In genomic region chr18:59265246-59266018, GRCh38 we compare ENCODE assay signal across 8 cellular contexts. TPM values are rescaled to one million over a fixed set of nuclear protein-coding genes. Genes with fewer than 3 reads are reported as not detected.
DNase-seq lines count a peak whose midpoint lies in the region; ATAC-seq and TF ChIP-seq lines count a peak whose summit lies in the region.

No MANE protein-coding gene starts in this region.

- no peak overlapping the region for H3K9ac ChIP-seq in HUES6 (ENCODE audit: low read length)

- peak; percentile 49 for DNase-seq in activated CD4-positive, alpha-beta T cell treated with anti-CD3 and anti-CD28 coated beads, Interleukin-2, amount 10 ng/mL, durations not matched to agents 7 days and 5 days
- no peak for DNase-seq in activated CD4-positive, alpha-beta T cell treated with anti-CD3 and anti-CD28 coated beads for 1 hour
- no peak for DNase-seq in naive thymus-derived CD4-positive, alpha-beta T cell
- DNase-seq in LoVo (ENCODE audit: low spot score): no peak

- intact Hi-C loops in naive thymus-derived CD4-positive, alpha-beta T cell (cut with micrococcal nuclease): loop anchor here in 1 of 2 donors (2.0 to 5.0 kb wide), 3 partner anchors 17 to 127 kb away; partner anchors contain the start of genes LMAN1 and SEC11C

- CTCF ChIA-PET in activated CD4-positive, alpha-beta T cell treated with anti-CD3 and anti-CD28 coated beads, Interleukin-2, amount 10 ng/mL, durations not matched to agents 7 days and 5 days (lab: Charles Lee): interaction anchor here (3.0 kb wide), 1 partner anchor 11 kb away, joined by 11 read pairs; no protein-coding TSS in a partner anchor
- CTCF ChIA-PET in naive thymus-derived CD4-positive, alpha-beta T cell (lab: Charles Lee): no interaction called here

- POLR2A ChIA-PET in activated CD4-positive, alpha-beta T cell treated with anti-CD3 and anti-CD28 coated beads, Interleukin-2, amount 10 ng/mL, durations not matched to agents 7 days and 5 days (lab: Charles Lee): no interaction called here
- POLR2A ChIA-PET in naive thymus-derived CD4-positive, alpha-beta T cell (lab: Charles Lee): no interaction called here

- H3K4me1 ChIP-seq in HUES6 (ENCODE audit: control insufficient read depth, insufficient read depth, low read length): peaks cover 23% of the 10 kb centered on the region
- H3K4me1 ChIP-seq in naive thymus-derived CD4-positive, alpha-beta T cell (ENCODE audit: control insufficient read depth in 2 of 2, insufficient read depth in 2 of 2, low read length in 2 of 2): no peaks in the 10 kb centered on the region

- no peak overlapping the region for H3K27ac ChIP-seq in HUES6 (ENCODE audit: low read depth, low read length)
- H3K27ac ChIP-seq in naive thymus-derived CD4-positive, alpha-beta T cell (ENCODE audit: low read depth, low read length): no peak overlapping the region

- no peaks in the 10 kb centered on the region for H3K9me3 ChIP-seq in HUES6 (ENCODE audit: control insufficient read depth, insufficient read depth, low read depth, low read length)
- H3K9me3 ChIP-seq in naive thymus-derived CD4-positive, alpha-beta T cell (ENCODE audit: control insufficient read depth in 2 of 3, low read length in 3 of 3): no peaks in the 10 kb centered on the region

- H3K4me3 Mint-ChIP-seq in activated CD4-positive, alpha-beta T cell treated with anti-CD3 and anti-CD28 coated beads, Interleukin-2, amount 10 ng/mL, durations not matched to agents 7 days and 5 days: peak overlapping the region; percentile 62
- peak overlapping the region; percentile 65 for H3K4me3 Mint-ChIP-seq in activated naive CD8-positive, alpha-beta T cell
- H3K4me3 Mint-ChIP-seq in naive thymus-derived CD4-positive, alpha-beta T cell: peak overlapping the region in 9 of 10 donors; percentile 29 to 71 (median 51)

- peaks cover 29% of the 10 kb centered on the region for H3K4me1 Mint-ChIP-seq in activated CD4-positive, alpha-beta T cell treated with anti-CD3 and anti-CD28 coated beads, Interleukin-2, amount 10 ng/mL, durations not matched to agents 7 days and 5 days
- peaks cover 28% of the 10 kb centered on the region for H3K4me1 Mint-ChIP-seq in activated naive CD8-positive, alpha-beta T cell (ENCODE audit: low read depth)
- peaks cover 9 to 41% (median 20%) of the 10 kb centered on the region in 7 donors for H3K4me1 Mint-ChIP-seq in naive thymus-derived CD4-positive, alpha-beta T cell

- H3K27ac Mint-ChIP-seq in activated CD4-positive, alpha-beta T cell treated with anti-CD3 and anti-CD28 coated beads, Interleukin-2, amount 10 ng/mL, durations not matched to agents 7 days and 5 days: no peak overlapping the region
- H3K27ac Mint-ChIP-seq in activated naive CD8-positive, alpha-beta T cell: no peak overlapping the region
- H3K27ac Mint-ChIP-seq in naive thymus-derived CD4-positive, alpha-beta T cell: no peak overlapping the region

- H3K27me3 ChIP-seq in HUES6 (ENCODE audit: control insufficient read depth, insufficient read depth, low read length): peaks cover 81% of the 10 kb centered on the region
- peaks cover 0 to 1% of the 10 kb centered on the region in 2 donors for H3K27me3 ChIP-seq in naive thymus-derived CD4-positive, alpha-beta T cell (ENCODE audit: control insufficient read depth in 2 of 2, insufficient read depth in 2 of 2, low read length in 2 of 2)

- TF ChIP-seq POLR2A in GM18505 (IDR thresholded peaks at IDR 0.05; ENCODE audit: borderline replicate concordance, extremely low read depth, insufficient read depth, insufficient read length): no peak

- no peaks in the 10 kb centered on the region for H3K36me3 Mint-ChIP-seq in activated CD4-positive, alpha-beta T cell treated with anti-CD3 and anti-CD28 coated beads, Interleukin-2, amount 10 ng/mL, durations not matched to agents 7 days and 5 days (ENCODE audit: low read depth)
- no peaks in the 10 kb centered on the region for H3K36me3 Mint-ChIP-seq in activated naive CD8-positive, alpha-beta T cell
- no peaks in the 10 kb centered on the region for H3K36me3 Mint-ChIP-seq in naive thymus-derived CD4-positive, alpha-beta T cell

- peak; percentile 36 for ATAC-seq in naive thymus-derived CD4-positive, alpha-beta T cell
- ATAC-seq in GM18505 (IDR thresholded peaks at IDR 0.05; ENCODE audit: unreplicated experiment) (no peak), HG02623 (IDR thresholded peaks at IDR 0.05; ENCODE audit: unreplicated experiment) (no peak)

- H3K4me3 ChIP-seq in HUES6 (ENCODE audit: low read depth, low read length): peak overlapping the region; percentile 72
- no peak overlapping the region for H3K4me3 ChIP-seq in naive thymus-derived CD4-positive, alpha-beta T cell (ENCODE audit: low read length)

- peaks cover 86% of the 10 kb centered on the region for H3K27me3 Mint-ChIP-seq in activated CD4-positive, alpha-beta T cell treated with anti-CD3 and anti-CD28 coated beads, Interleukin-2, amount 10 ng/mL, durations not matched to agents 7 days and 5 days
- H3K27me3 Mint-ChIP-seq in activated naive CD8-positive, alpha-beta T cell: peaks cover 40% of the 10 kb centered on the region
- H3K27me3 Mint-ChIP-seq in naive thymus-derived CD4-positive, alpha-beta T cell: peaks cover 64 to 95% (median 74%) of the 10 kb centered on the region in 5 donors

- no peaks in the 10 kb centered on the region for H3K9me3 Mint-ChIP-seq in activated CD4-positive, alpha-beta T cell treated with anti-CD3 and anti-CD28 coated beads, Interleukin-2, amount 10 ng/mL, durations not matched to agents 7 days and 5 days
- H3K9me3 Mint-ChIP-seq in activated naive CD8-positive, alpha-beta T cell (ENCODE audit: low read depth): no peaks in the 10 kb centered on the region
- peaks cover 0 to 17% (median 2%) of the 10 kb centered on the region in 11 donors for H3K9me3 Mint-ChIP-seq in naive thymus-derived CD4-positive, alpha-beta T cell

- H3K36me3 ChIP-seq in HUES6 (ENCODE audit: control insufficient read depth, insufficient read depth, low read length): no peaks in the 10 kb centered on the region
- H3K36me3 ChIP-seq in naive thymus-derived CD4-positive, alpha-beta T cell (ENCODE audit: control insufficient read depth in 2 of 3, insufficient read depth in 3 of 3, low read length in 3 of 3): no peaks in the 10 kb centered on the region

RNA-seq across cellular contexts. Expression of gene RAX, which starts 7.8 kb away (rescaled TPM):
- total RNA-seq in activated CD4-positive, alpha-beta T cell treated with anti-CD3 and anti-CD28 coated beads, Interleukin-2, amount 10 ng/mL, durations not matched to agents 7 days and 5 days: not detected
- total RNA-seq in naive thymus-derived CD4-positive, alpha-beta T cell: not detected
- polyA plus RNA-seq in naive thymus-derived CD4-positive, alpha-beta T cell: not detected

RNA-seq across cellular contexts. Expression of gene GRP, which starts 45.5 kb away (rescaled TPM):
- total RNA-seq in activated CD4-positive, alpha-beta T cell treated with anti-CD3 and anti-CD28 coated beads, Interleukin-2, amount 10 ng/mL, durations not matched to agents 7 days and 5 days: not detected
- total RNA-seq in naive thymus-derived CD4-positive, alpha-beta T cell: not detected
- polyA plus RNA-seq in naive thymus-derived CD4-positive, alpha-beta T cell: not detected

RNA-seq across cellular contexts. Expression of gene CPLX4, which starts 53.0 kb away (rescaled TPM):
- total RNA-seq in activated CD4-positive, alpha-beta T cell treated with anti-CD3 and anti-CD28 coated beads, Interleukin-2, amount 10 ng/mL, durations not matched to agents 7 days and 5 days: not detected
- total RNA-seq in naive thymus-derived CD4-positive, alpha-beta T cell: not detected
- not detected for polyA plus RNA-seq in naive thymus-derived CD4-positive, alpha-beta T cell
